9 cellular contexts compared by ENCODE assay signal in the genomic region with DNA sequence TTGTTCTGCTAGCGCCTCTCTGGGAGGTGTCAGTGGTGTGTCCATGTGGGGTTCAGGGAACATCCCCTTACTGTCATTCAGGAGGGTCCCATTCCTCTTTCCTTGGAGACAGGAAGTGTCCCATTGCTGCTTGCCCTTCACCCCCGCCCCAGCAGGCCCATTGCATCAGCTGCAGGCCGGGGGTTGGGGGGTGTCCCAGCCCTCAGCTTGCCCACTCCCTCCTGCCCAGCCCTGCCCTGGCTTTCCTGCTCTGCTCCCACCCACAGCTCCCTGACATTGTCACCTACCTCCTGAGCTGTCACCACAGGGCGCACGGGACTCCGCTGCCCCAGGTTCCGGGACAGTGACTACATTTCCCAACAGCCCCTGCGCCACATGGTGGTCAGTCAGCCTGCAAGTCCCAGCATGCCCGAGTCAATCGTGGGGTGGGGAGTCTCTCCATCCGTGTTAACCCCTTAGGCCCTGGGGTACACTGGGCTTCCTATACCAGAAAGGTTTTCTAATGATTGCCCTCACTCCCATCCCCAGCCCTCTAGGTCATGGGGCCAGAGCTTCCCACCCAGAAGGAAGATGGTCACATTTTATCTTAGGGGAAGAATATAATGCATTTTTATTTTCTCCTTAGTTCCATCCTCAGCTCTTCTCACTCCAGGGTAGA. TPM values are rescaled to one million over a fixed set of nuclear protein-coding genes. Genes with fewer than 3 reads are reported as not detected.
DNase-seq lines count a peak whose midpoint lies in the region; ATAC-seq, FAIRE-seq and TF ChIP-seq lines count a peak whose summit lies in the region.
"Had no signal": no experiment of that assay in that cellular context is flagged by ENCODE, and none has a peak within 500 bp of the region (broad histone marks: within the 10 kb centered on the region; RNA-seq: fewer than 3 reads in every experiment).

Gene INPP5B, minus strand, starts transcription at position 351 of the 658 bp plus-strand sequence. CDS start 745 bp downstream, outside the sequence.

- H4K20me1 ChIP-seq in astrocyte (ENCODE audit: insufficient read depth, low read length): no peaks in the 10 kb centered on the region

- H3K9me3 ChIP-seq in astrocyte (ENCODE audit: insufficient read depth, low read depth, low read length) (no peaks in the 10 kb centered on the region), vagina (no peaks in the 10 kb centered on the region)

- H3K27ac Mint-ChIP-seq in T-helper 2 cell treated with Interferon-gamma antibody and Interleukin-4, amounts not matched to agents 5 μg/mL and 100 μg/mL, for 36 hours: peak within 1 kb of the TSS; percentile 96
- H3K27ac Mint-ChIP-seq in astrocyte (ENCODE audit: unreplicated experiment): peak within 1 kb of the TSS; percentile 98

- DNase-seq in BJ (ENCODE audit: low read depth): peak; percentile 46
- DNase-seq in HS-27A (ENCODE audit: low read depth): peak; percentile 76
- peak; percentile 76 for DNase-seq in T-helper 2 cell treated with Interferon-gamma antibody and Interleukin-4, amounts not matched to agents 5 μg/mL and 100 μg/mL, for 36 hours (ENCODE audit: low spot score)
- DNase-seq in astrocyte (ENCODE audit: low read depth): peak; percentile 77
- peak; percentile 48 to 95 (median 87) for DNase-seq in hypothalamus (lab: John Stamatoyannopoulos, UW)
- peak; percentile 72 for DNase-seq in renal cortical epithelial cell (ENCODE audit: low read depth)
- DNase-seq in vagina (ENCODE audit: extremely low spot score in 2 of 2): peak in 1 of 2 donors; percentile 94

- H3K79me2 ChIP-seq in astrocyte (ENCODE audit: insufficient read depth, low read length): no peaks in the 10 kb centered on the region

- intact Hi-C loops in vagina (cut with DNase I): no loop called here

- H3K4me1 ChIP-seq in astrocyte (ENCODE audit: insufficient read depth, low read length): peaks cover 22% of the 10 kb centered on the region
- peaks cover 25% of the 10 kb centered on the region for H3K4me1 ChIP-seq in vagina

- TF ChIP-seq POLR2A in vagina (IDR thresholded peaks at IDR 0.05): no peak

- no peaks in the 10 kb centered on the region for H3K9me3 Mint-ChIP-seq in T-helper 2 cell treated with Interferon-gamma antibody and Interleukin-4, amounts not matched to agents 5 μg/mL and 100 μg/mL, for 36 hours
- H3K9me3 Mint-ChIP-seq in astrocyte (ENCODE audit: unreplicated experiment): no peaks in the 10 kb centered on the region

- H3K27me3 ChIP-seq in BJ (ENCODE audit: control insufficient read depth, insufficient read depth, low read length) (no peaks in the 10 kb centered on the region), astrocyte (ENCODE audit: insufficient read depth, low read length) (no peaks in the 10 kb centered on the region), vagina (no peaks in the 10 kb centered on the region)

- peak within 1 kb of the TSS; percentile 71 for H3K4me3 ChIP-seq in BJ (ENCODE audit: low read depth, low read length)
- H3K4me3 ChIP-seq in astrocyte (ENCODE audit: insufficient read depth, low read depth, low read length): peak within 1 kb of the TSS; percentile 69
- peak within 1 kb of the TSS; percentile 65 to 75 for H3K4me3 ChIP-seq in vagina

- peak within 1 kb of the TSS; percentile 93 for H3K4me2 ChIP-seq in astrocyte (ENCODE audit: low read length)

- peak; percentile 84 for ATAC-seq in GM19351 (IDR thresholded peaks at IDR 0.05; ENCODE audit: unreplicated experiment)

- H3K4me1 Mint-ChIP-seq in T-helper 2 cell treated with Interferon-gamma antibody and Interleukin-4, amounts not matched to agents 5 μg/mL and 100 μg/mL, for 36 hours (ENCODE audit: low read depth): peaks cover 14% of the 10 kb centered on the region
- H3K4me1 Mint-ChIP-seq in astrocyte (ENCODE audit: low read depth, unreplicated experiment): peaks cover 12% of the 10 kb centered on the region

- H2AFZ ChIP-seq in astrocyte (ENCODE audit: low read depth, low read length): peak within 1 kb of the TSS; percentile 77

- H3K36me3 ChIP-seq in BJ (ENCODE audit: control insufficient read depth, insufficient read depth, low read length) (peaks cover 9% of the 10 kb centered on the region), astrocyte (ENCODE audit: insufficient read depth, low read length) (no peaks in the 10 kb centered on the region), vagina (peaks cover 0 to 18% of the 10 kb centered on the region in 2 donors)

- CTCF ChIA-PET in BJ (lab: Yijun Ruan, JAX): no interaction called here

- H3K27ac ChIP-seq in astrocyte (ENCODE audit: low read depth, low read length): peak within 1 kb of the TSS; percentile 87
- H3K27ac ChIP-seq in vagina: peak within 1 kb of the TSS; percentile 89
- H3K27ac ChIP-seq: VCaP had no signal

- TF ChIP-seq CTCF in BJ (IDR thresholded peaks at IDR 0.05; ENCODE audit: insufficient read depth, low read depth, low read length): no peak
- TF ChIP-seq CTCF in astrocyte (IDR thresholded peaks at IDR 0.05; ENCODE audit: insufficient read depth, low read depth, low read length): no peak
- TF ChIP-seq CTCF in vagina (IDR thresholded peaks at IDR 0.05): no peak

- POLR2A ChIA-PET in BJ (lab: Charles Lee): no interaction called here

- peak within 1 kb of the TSS; percentile 83 for H3K9ac ChIP-seq in astrocyte (ENCODE audit: low read length)

- peaks cover 3% of the 10 kb centered on the region for H3K36me3 Mint-ChIP-seq in T-helper 2 cell treated with Interferon-gamma antibody and Interleukin-4, amounts not matched to agents 5 μg/mL and 100 μg/mL, for 36 hours (ENCODE audit: low read depth)
- peaks cover 5% of the 10 kb centered on the region for H3K36me3 Mint-ChIP-seq in astrocyte (ENCODE audit: low read depth, unreplicated experiment)

- no peaks in the 10 kb centered on the region for H3K27me3 Mint-ChIP-seq in T-helper 2 cell treated with Interferon-gamma antibody and Interleukin-4, amounts not matched to agents 5 μg/mL and 100 μg/mL, for 36 hours (ENCODE audit: low read depth)
- H3K27me3 Mint-ChIP-seq in astrocyte (ENCODE audit: low read depth, unreplicated experiment): no peaks in the 10 kb centered on the region

- H3K4me3 Mint-ChIP-seq in T-helper 2 cell treated with Interferon-gamma antibody and Interleukin-4, amounts not matched to agents 5 μg/mL and 100 μg/mL, for 36 hours: peak within 1 kb of the TSS; percentile 90
- H3K4me3 Mint-ChIP-seq in astrocyte (ENCODE audit: unreplicated experiment): peak within 1 kb of the TSS; percentile 94

- FAIRE-seq in astrocyte (lab: Jason Lieb, UNC): peak; percentile 83

RNA-seq across cellular contexts. Expression of gene INPP5B, which starts in this region (rescaled TPM):
- 21.0 and 21.9 TPM in 2 replicates for polyA plus RNA-seq in BJ (2011; rRNA removed)
- 15.2 and 17.3 TPM in 2 replicates for polyA minus RNA-seq in BJ (2011; rRNA and poly(A)+ RNA removed)
- total RNA-seq in astrocyte (19.4 and 21.4 TPM in 2 replicates), renal cortical epithelial cell (20.0 and 28.9 TPM in 2 replicates), vagina (31.2 TPM)
